Comparison of ENCODE assay signal across 8 cellular contexts in the genomic region with DNA sequence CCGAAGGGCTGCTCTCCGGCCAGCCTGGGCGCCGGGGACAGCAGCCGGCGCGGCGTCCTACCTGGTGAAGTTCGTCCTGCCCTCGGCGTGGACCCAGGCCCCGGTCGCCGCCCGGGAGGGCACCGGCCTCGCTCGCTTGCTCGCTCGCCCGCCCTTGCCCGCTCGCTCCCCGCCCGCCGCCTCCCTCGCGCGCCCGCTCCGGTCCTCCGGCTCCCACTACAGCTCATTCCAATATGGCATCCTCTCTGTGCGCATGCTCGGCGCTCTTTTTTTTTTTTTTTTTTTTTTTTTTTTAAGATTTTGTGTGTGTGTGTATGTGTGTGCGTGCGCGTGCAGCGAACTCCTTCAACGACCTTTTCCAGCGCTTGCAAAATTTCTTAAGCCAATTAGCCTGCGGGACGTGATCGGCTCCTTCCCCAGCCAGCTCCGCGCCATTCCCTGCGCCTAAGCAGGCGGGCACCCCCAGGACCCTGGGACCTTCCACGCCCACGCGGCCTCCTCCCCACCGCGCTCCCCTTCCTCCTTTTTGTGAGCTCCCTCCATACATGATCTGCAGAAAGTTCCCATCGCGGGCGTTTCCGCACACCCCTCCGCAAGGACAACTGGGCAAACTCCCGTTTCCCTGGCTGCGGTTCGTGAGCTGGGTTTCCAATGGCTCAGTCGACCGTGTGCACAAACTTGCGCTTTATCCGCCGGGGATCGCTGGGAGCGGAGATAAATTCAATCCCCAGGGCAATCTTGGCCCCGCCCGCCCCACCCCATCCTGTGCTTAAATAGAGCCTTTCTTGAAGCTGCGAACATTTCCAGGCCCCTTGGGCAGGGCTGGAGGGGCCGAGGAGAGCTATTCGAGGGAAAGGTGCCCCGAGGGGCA. TPM values are rescaled to one million over a fixed set of nuclear protein-coding genes. Genes with fewer than 3 reads are reported as not detected.
DNase-seq lines count a peak whose midpoint lies in the region; ATAC-seq, FAIRE-seq and TF ChIP-seq lines count a peak whose summit lies in the region.

A gene (minus strand): TSS at position 235 of the 871 bp plus-strand sequence. CDS start 29,136 bp downstream, outside the sequence.

- peak within 1 kb of the TSS; percentile 92 for H2AFZ ChIP-seq in neuron (ENCODE audit: low read depth, low read length)

- H3K27ac ChIP-seq in RWPE1: peak within 1 kb of the TSS; percentile 74

- H3K27me3 ChIP-seq in neuron (ENCODE audit: insufficient read depth, low read length): peaks cover 59% of the 10 kb centered on the region

- FAIRE-seq in urothelium cell line (lab: Jason Lieb, UNC): no peak

- POLR2A ChIA-PET in RWPE1 (lab: Yijun Ruan, JAX; ENCODE audit: low non-redundant PET): interaction anchor here (0.6 kb wide), 1 partner anchor 1611 kb away, joined by 3 read pairs; no protein-coding TSS in a partner anchor

- H3K9me3 ChIP-seq in neuron (ENCODE audit: low read length): peaks cover 4% of the 10 kb centered on the region

- ATAC-seq in GM18867 (IDR thresholded peaks at IDR 0.05; ENCODE audit: unreplicated experiment): peak; percentile 55
- peak; percentile 46 for ATAC-seq in HG03280 (IDR thresholded peaks at IDR 0.05; ENCODE audit: unreplicated experiment)

- DNase-seq in A172 (ENCODE audit: low spot score) (peak; percentile 22), RWPE1 (ENCODE audit: low spot score) (peak; percentile 74), germinal center (ENCODE audit: low spot score) (peak; percentile 79), urothelium cell line (ENCODE audit: low spot score) (peak; percentile 40)
- peak; percentile 69 for DNase-seq in activated naive CD4-positive, alpha-beta T cell treated with anti-CD3 and anti-CD28 coated beads, Interleukin-2, amount 50 U/mL, for 16 hours

- peak within 1 kb of the TSS; percentile 89 for H3K4me3 ChIP-seq in neuron (ENCODE audit: low read length)

- no peaks in the 10 kb centered on the region for H3K36me3 ChIP-seq in neuron (ENCODE audit: insufficient read depth, low read length)

- TF ChIP-seq CTCF in RWPE1 (conservative IDR thresholded peaks at IDR 0.05; ENCODE audit: low read depth): no peak

- CTCF ChIA-PET in RWPE1 (lab: Yijun Ruan, JAX): interaction anchor here (0.6 to 1.2 kb wide), 7 partner anchors 15 to 741 kb away, joined by 3 to 7 read pairs (median 4); no protein-coding TSS in a partner anchor

- peaks cover 15% of the 10 kb centered on the region for H3K4me1 ChIP-seq in neuron (ENCODE audit: insufficient read depth, low read length)

RNA-seq across cellular contexts. Expression of the gene that starts here (rescaled TPM):
- 0.57 and 0.96 TPM in 2 replicates for total RNA-seq in A172 (2014; rRNA removed; shearing (Covaris generic))

Comparison
In these comparisons a context has a peak if more than half of its experiments do, and no peak if none do; other contexts are left out.
1. Peak in every context shown above with its lines: DNase-seq, ATAC-seq, H3K4me3 ChIP-seq and H3K27ac ChIP-seq.
2. Peak in DNase-seq in A172; RNA of the gene not detected or under 1 TPM.
3. DNase-seq: peak in every context shown above with its lines; median percentile 79 in germinal center; 74 in RWPE1; 69 in activated naive CD4-positive, alpha-beta T cell treated with anti-CD3 and anti-CD28 coated beads, Interleukin-2, amount 50 U/mL, for 16 hours; 40 in urothelium cell line; 22 in A172.